In the genomic region with DNA sequence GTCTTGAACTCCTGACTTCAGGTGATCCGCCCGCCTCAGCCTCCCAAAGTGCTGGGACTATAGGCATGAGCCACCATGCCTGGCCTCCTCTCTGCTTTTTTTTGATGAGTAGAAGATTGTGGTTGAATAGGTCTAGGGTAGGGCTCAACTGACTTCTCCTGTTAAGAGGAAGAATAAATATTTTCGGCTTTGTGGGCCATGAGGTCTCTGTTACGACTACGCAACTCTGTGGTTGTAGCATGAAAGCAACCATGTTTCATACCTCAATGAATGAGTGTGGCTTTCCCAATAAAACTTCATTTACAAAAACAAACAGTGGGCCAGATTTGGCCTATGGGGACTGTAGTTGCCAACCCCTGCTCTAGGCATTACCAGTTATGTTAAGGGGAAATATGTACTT, we compare ENCODE assay signal across 1 cellular context.
TF ChIP-seq lines count a peak whose summit lies in the region.

No MANE protein-coding gene starts in this region.

TF ChIP-seq in IMR-90, 13 proteins besides CTCF, POLR2A, EP300 and RAD21 (continued from another document):
- TF ChIP-seq MXI1 (IDR thresholded peaks at IDR 0.05; ENCODE audit: borderline replicate concordance, low read depth, low read length) = no peak
- no peak for TF ChIP-seq MAFK (IDR thresholded peaks at IDR 0.05; ENCODE audit: low read depth, low read length)
- no peak for TF ChIP-seq CHD1 (IDR thresholded peaks at IDR 0.05; ENCODE audit: low read depth, low read length)
- no peak for TF ChIP-seq NFE2L2 (IDR thresholded peaks at IDR 0.05; ENCODE audit: low read depth, low read length)
